In the genomic region with DNA sequence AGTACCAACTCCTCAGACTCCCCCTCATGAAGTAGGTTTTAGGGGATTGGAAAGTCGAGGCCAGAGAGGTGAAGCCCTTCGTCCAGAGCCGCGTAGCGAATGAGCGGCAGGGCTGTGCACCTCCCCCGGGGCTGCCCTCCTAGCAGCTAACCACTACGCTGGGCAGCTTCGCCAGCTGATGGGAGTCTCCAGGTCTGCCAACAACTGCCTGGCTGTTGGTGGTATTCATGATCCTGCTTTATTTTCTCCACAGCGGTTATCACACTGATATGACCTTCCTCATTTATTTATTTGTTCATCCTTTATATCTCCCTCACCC, we compare ENCODE assay signal across 7 cellular contexts. TPM values are rescaled to one million over a fixed set of nuclear protein-coding genes. Genes with fewer than 3 reads are reported as not detected.
A peak's percentile ranks its signal among the peaks of the same experiment; 100 is the strongest.
DNase-seq lines count a peak whose midpoint lies in the region; ATAC-seq and TF ChIP-seq lines count a peak whose summit lies in the region.

No MANE protein-coding gene starts in this region.

- peak overlapping the region; percentile 71 to 78 (median 78) for H3K4me3 Mint-ChIP-seq in T-cell

- H3K27me3 ChIP-seq in left ventricle myocardium inferior (ENCODE audit: low read depth), result no peaks in the 10 kb centered on the region

- H3K4me1 ChIP-seq in left ventricle myocardium inferior, result peaks cover 26% of the 10 kb centered on the region

- peaks cover 19 to 22% of the 10 kb centered on the region in 2 donors for H3K27me3 Mint-ChIP-seq in T-cell

- no peak for ATAC-seq in T-cell (replicated peaks in 1 of 4)

- H3K36me3 ChIP-seq in left ventricle myocardium inferior, result no peaks in the 10 kb centered on the region

- no peak overlapping the region for H3K27ac Mint-ChIP-seq in T-cell

- H3K4me3 ChIP-seq in left ventricle myocardium inferior, result peak overlapping the region; percentile 74
- H3K4me3 ChIP-seq in skin epidermis, result peak overlapping the region; percentile 27 to 74 (median 48)

- H3K9me3 Mint-ChIP-seq in T-cell, result no peaks in the 10 kb centered on the region

- no peak for TF ChIP-seq CTCF in left ventricle myocardium inferior (IDR thresholded peaks at IDR 0.05; ENCODE audit: borderline replicate concordance)

- CTCF ChIA-PET in HEK293T (lab: Yijun Ruan, JAX) (interaction anchor here (0.9 to 1.8 kb wide), 4 partner anchors 11 to 909 kb away, joined by 3 to 4 read pairs (median 4); no protein-coding TSS in a partner anchor), T-cell (lab: Charles Lee) (interaction anchor here in 1 of 2 donors (1.1 kb wide), 1 partner anchor 12 kb away, joined by 5 read pairs; no protein-coding TSS in a partner anchor)

- H3K9me3 ChIP-seq in left ventricle myocardium inferior (replicated peaks), result no peaks in the 10 kb centered on the region

- intact Hi-C loops in left ventricle myocardium inferior (cut with micrococcal nuclease), result no loop called here

- no peaks in the 10 kb centered on the region for H3K36me3 Mint-ChIP-seq in T-cell

- H3K27ac ChIP-seq in left ventricle myocardium inferior (replicated peaks) (peak overlapping the region; percentile 80), skin epidermis (no peak overlapping the region)

- H3K4me1 Mint-ChIP-seq in T-cell, result peaks cover 15 to 20% (median 19%) of the 10 kb centered on the region in 3 donors

- DNase-seq in HEK293T (ENCODE audit: extremely low spot score) (no peak), T-cell (no peak), left ventricle myocardium inferior (no peak), kidney glomerular epithelial cell (lab: John Stamatoyannopoulos, UW) (no peak), SW480 (ENCODE audit: low spot score) (no peak), C1 segment of cervical spinal cord (lab: John Stamatoyannopoulos, UW) (no peak)

- POLR2A ChIA-PET in HEK293T (lab: Yijun Ruan, JAX) (interaction anchor here (1.8 kb wide), 1 partner anchor 316 kb away, joined by 5 read pairs; a partner anchor contains a TSS), T-cell (lab: Charles Lee) (no interaction called here)

TF ChIP-seq in HEK293T, 16 proteins besides CTCF, POLR2A, EP300 and RAD21:
- TF ChIP-seq LEF1 (IDR thresholded peaks at IDR 0.05; ENCODE audit: borderline replicate concordance) (no peak), L3MBTL2 (conservative IDR thresholded peaks at IDR 0.05) (0 out of 2 replicates have a peak, but pooled peaks have one; percentile 12), SP1 (IDR thresholded peaks at IDR 0.05) (no peak)
TF ChIP-seq in HEK293T: peak in this region for 1.

RNA-seq across cellular contexts. Expression of a gene that starts 0.8 kb away (rescaled TPM):
- total RNA-seq in T-cell (1 to 10 TPM; 1.4 to 4.1 (median 2.1) TPM), left ventricle myocardium inferior (4.4 TPM)
